In genomic region chr2:124967325-124967724, GRCh38 we compare ENCODE assay signal across 17 cellular contexts.
DNase-seq lines count a peak whose midpoint lies in the region; ATAC-seq and TF ChIP-seq lines count a peak whose summit lies in the region.
"Had no signal": no experiment of that assay in that cellular context is flagged by ENCODE, and none has a peak within 500 bp of the region (broad histone marks: within the 10 kb centered on the region; RNA-seq: fewer than 3 reads in every experiment).

No MANE protein-coding gene starts in this region.

- POLR2A ChIA-PET in RWPE1 (lab: Yijun Ruan, JAX; ENCODE audit: low non-redundant PET): no interaction called here

- no peak overlapping the region for H3K4me3 Mint-ChIP-seq in progenitor cell of endocrine pancreas (ENCODE audit: low read depth)
- H3K4me3 Mint-ChIP-seq: CD4-positive, alpha-beta T cell; H9; IgD-negative memory B cell had no signal

- H3K27me3 Mint-ChIP-seq in progenitor cell of endocrine pancreas: peaks cover 17% of the 10 kb centered on the region
- H3K27me3 Mint-ChIP-seq: CD4-positive, alpha-beta T cell; IgD-negative memory B cell had no signal

- peak overlapping the region; percentile 24 for H3K27ac Mint-ChIP-seq in progenitor cell of endocrine pancreas
- H3K27ac Mint-ChIP-seq: CD4-positive, alpha-beta T cell; H9; IgD-negative memory B cell had no signal

- no peaks in the 10 kb centered on the region for H3K36me3 Mint-ChIP-seq in progenitor cell of endocrine pancreas (ENCODE audit: insufficient read depth)
- H3K36me3 Mint-ChIP-seq: IgD-negative memory B cell had no signal

- DNase-seq in RWPE1 (ENCODE audit: low spot score): peak; percentile 18
- peak; percentile 11 for DNase-seq in inferior parietal cortex (ENCODE audit: extremely low spot score)
- DNase-seq in progenitor cell of endocrine pancreas (ENCODE audit: low spot score, unreplicated experiment): no peak
- no peak for DNase-seq in hepatic stellate cell (ENCODE audit: low spot score)
- no peak for DNase-seq in omental fat pad (ENCODE audit: low spot score)
- DNase-seq in NCI-H526 treated with DMSO at 0.1 percent for 48 hours (lab: John Stamatoyannopoulos, UW): no peak
- DNase-seq: ACHN; BE2C; CD4-positive, alpha-beta T cell; DMS153; DMS79; GF-D8; H9 had no signal

- TF ChIP-seq CTCF in RWPE1 (conservative IDR thresholded peaks at IDR 0.05; ENCODE audit: low read depth) (no peak), progenitor cell of endocrine pancreas (IDR thresholded peaks at IDR 0.05; ENCODE audit: unreplicated experiment) (no peak), omental fat pad (IDR thresholded peaks at IDR 0.05) (no peak)

- H3K9me3 Mint-ChIP-seq in progenitor cell of endocrine pancreas (ENCODE audit: low read depth): no peaks in the 10 kb centered on the region
- H3K9me3 Mint-ChIP-seq: H9 had no signal

- CTCF ChIA-PET in RWPE1 (lab: Yijun Ruan, JAX): interaction anchor here (0.6 kb wide), 1 partner anchor 634 kb away, joined by 3 read pairs; no protein-coding TSS in a partner anchor

- ATAC-seq in GM19395 (IDR thresholded peaks at IDR 0.05; ENCODE audit: unreplicated experiment) (no peak), omental fat pad (ENCODE audit: low FRiP score) (no peak)
- ATAC-seq: HepG2 had no signal

- H3K27ac ChIP-seq in RWPE1: no peak overlapping the region
- H3K27ac ChIP-seq: C4-2B had no signal

- peaks cover 26% of the 10 kb centered on the region for H3K4me1 Mint-ChIP-seq in progenitor cell of endocrine pancreas (ENCODE audit: low read depth)
- H3K4me1 Mint-ChIP-seq: H9, IgD-negative memory B cell had no signal

Comparison
In these comparisons a context has a peak if more than half of its experiments do, and no peak if none do; other contexts are left out.
1. DNase-seq: peak in RWPE1 (single experiment) and inferior parietal cortex (single experiment); none in progenitor cell of endocrine pancreas (single experiment), hepatic stellate cell (single experiment), omental fat pad (single experiment) and NCI-H526 treated with DMSO at 0.1 percent for 48 hours (single experiment).